14 cellular contexts compared by ENCODE assay signal in the genomic region with DNA sequence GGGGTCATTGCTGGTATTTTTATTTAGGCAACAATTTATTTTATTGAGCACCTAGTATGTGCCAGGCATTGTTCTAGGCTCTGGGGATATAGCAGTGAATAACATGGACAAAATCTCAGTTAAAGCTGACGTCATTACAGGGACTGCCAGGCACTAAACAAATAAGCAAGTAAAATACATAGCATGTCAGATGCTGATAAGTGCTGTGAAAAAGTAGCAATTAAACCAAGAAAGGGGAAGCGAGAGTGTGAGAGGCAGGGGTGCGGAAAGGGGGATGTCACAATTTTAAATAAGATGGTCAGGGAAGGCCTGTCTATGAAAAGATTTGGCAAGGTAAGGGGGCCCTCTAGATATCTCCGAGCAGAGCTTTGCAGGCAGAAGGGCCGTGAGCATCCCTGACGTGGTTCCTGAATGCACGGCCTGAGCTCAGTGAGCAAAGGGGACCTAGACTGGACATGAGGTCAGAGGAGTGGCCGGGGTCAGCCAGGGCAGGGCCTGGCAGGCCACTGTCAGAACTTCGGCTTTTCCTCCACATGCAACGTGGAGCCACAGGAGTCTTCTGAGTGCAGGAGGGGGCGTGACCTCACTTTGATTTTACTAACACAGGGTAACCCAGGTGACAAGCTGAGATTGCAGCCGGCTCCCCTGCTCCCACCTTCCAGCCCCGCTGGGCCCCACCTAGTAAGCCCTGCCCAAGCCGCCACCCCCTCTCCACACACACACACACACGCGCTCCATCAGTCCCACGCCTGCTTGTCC. TPM values are rescaled to one million over a fixed set of nuclear protein-coding genes. Genes with fewer than 3 reads are reported as not detected.
DNase-seq lines count a peak whose midpoint lies in the region; ATAC-seq and TF ChIP-seq lines count a peak whose summit lies in the region.
"Had no signal": no experiment of that assay in that cellular context is flagged by ENCODE, and none has a peak within 500 bp of the region (broad histone marks: within the 10 kb centered on the region; RNA-seq: fewer than 3 reads in every experiment).

No MANE protein-coding gene starts in this region.

- DNase-seq in NOMO-1 treated with DMSO at 0.1 percent for 48 hours (lab: John Stamatoyannopoulos, UW; ENCODE audit: unreplicated experiment): peak; percentile 99
- DNase-seq in naive thymus-derived CD4-positive, alpha-beta T cell: no peak
- no peak for DNase-seq in foreskin fibroblast
- DNase-seq in activated CD4-positive, alpha-beta T cell treated with anti-CD3 and anti-CD28 coated beads, Interleukin-2, amount 10 ng/mL, durations not matched to agents 24 days and 14 days: no peak
- no peak for DNase-seq in stimulated activated CD4-positive, alpha-beta T cell treated with anti-CD3 and anti-CD28 coated beads, Interleukin-2, amount 100 ng/mL, for 24 hours
- no peak for DNase-seq in activated CD8-positive, alpha-beta memory T cell treated with anti-CD3 and anti-CD28 coated beads, Interleukin-2, amount 50 U/mL, for 4 hours
- DNase-seq: activated naive CD8-positive, alpha-beta T cell treated with anti-CD3 and anti-CD28 coated beads for 36 hours; DND-41; dorsolateral prefrontal cortex; substantia nigra had no signal

- H3K9me3 Mint-ChIP-seq in naive thymus-derived CD4-positive, alpha-beta T cell: peaks cover 0 to 5% (median 0%) of the 10 kb centered on the region in 11 donors
- no peaks in the 10 kb centered on the region for H3K9me3 Mint-ChIP-seq in activated CD4-positive, alpha-beta T cell treated with anti-CD3 and anti-CD28 coated beads, Interleukin-2, amount 10 ng/mL, durations not matched to agents 24 days and 14 days
- H3K9me3 Mint-ChIP-seq: activated naive CD8-positive, alpha-beta T cell treated with anti-CD3 and anti-CD28 coated beads for 36 hours had no signal

- H3K27me3 Mint-ChIP-seq in naive thymus-derived CD4-positive, alpha-beta T cell: peaks cover 18 to 52% (median 19%) of the 10 kb centered on the region in 5 donors
- H3K27me3 Mint-ChIP-seq in activated CD4-positive, alpha-beta T cell treated with anti-CD3 and anti-CD28 coated beads, Interleukin-2, amount 10 ng/mL, durations not matched to agents 24 days and 14 days: peaks cover 17% of the 10 kb centered on the region

- no peaks in the 10 kb centered on the region for H3K36me3 ChIP-seq in naive thymus-derived CD4-positive, alpha-beta T cell (ENCODE audit: control insufficient read depth in 2 of 3, insufficient read depth in 3 of 3, low read length in 3 of 3)

- H3K36me3 Mint-ChIP-seq in naive thymus-derived CD4-positive, alpha-beta T cell: no peaks in the 10 kb centered on the region
- no peaks in the 10 kb centered on the region for H3K36me3 Mint-ChIP-seq in activated CD4-positive, alpha-beta T cell treated with anti-CD3 and anti-CD28 coated beads, Interleukin-2, amount 10 ng/mL, durations not matched to agents 24 days and 14 days (ENCODE audit: low read depth)
- H3K36me3 Mint-ChIP-seq: activated naive CD8-positive, alpha-beta T cell treated with anti-CD3 and anti-CD28 coated beads for 36 hours had no signal

- H3K27ac Mint-ChIP-seq in naive thymus-derived CD4-positive, alpha-beta T cell: no peak overlapping the region
- H3K27ac Mint-ChIP-seq in activated CD4-positive, alpha-beta T cell treated with anti-CD3 and anti-CD28 coated beads, Interleukin-2, amount 10 ng/mL, durations not matched to agents 24 days and 14 days: no peak overlapping the region
- H3K27ac Mint-ChIP-seq: activated CD4-positive, alpha-beta T cell treated with anti-CD3 and anti-CD28 coated beads for 36 hours; activated naive CD8-positive, alpha-beta T cell treated with anti-CD3 and anti-CD28 coated beads for 36 hours had no signal

- CTCF ChIA-PET in naive thymus-derived CD4-positive, alpha-beta T cell (lab: Charles Lee): no interaction called here

- H3K4me1 Mint-ChIP-seq in naive thymus-derived CD4-positive, alpha-beta T cell: peaks cover 0 to 6% (median 0%) of the 10 kb centered on the region in 7 donors
- H3K4me1 Mint-ChIP-seq in activated CD4-positive, alpha-beta T cell treated with anti-CD3 and anti-CD28 coated beads, Interleukin-2, amount 10 ng/mL, durations not matched to agents 24 days and 14 days: no peaks in the 10 kb centered on the region
- H3K4me1 Mint-ChIP-seq: activated CD4-positive, alpha-beta T cell treated with anti-CD3 and anti-CD28 coated beads for 36 hours; activated naive CD8-positive, alpha-beta T cell treated with anti-CD3 and anti-CD28 coated beads for 36 hours had no signal

- intact Hi-C loops in naive thymus-derived CD4-positive, alpha-beta T cell (cut with micrococcal nuclease): no loop called here
- intact Hi-C loops in activated CD4-positive, alpha-beta T cell treated with anti-CD3 and anti-CD28 coated beads, Interleukin-2, amount 10 ng/mL, durations not matched to agents 24 days and 14 days (cut with micrococcal nuclease): no loop called here

- no peak overlapping the region for H3K4me3 ChIP-seq in naive thymus-derived CD4-positive, alpha-beta T cell (ENCODE audit: low read length)
- no peak overlapping the region for H3K4me3 ChIP-seq in foreskin fibroblast (ENCODE audit: low read depth in 1 of 2, low read length in 2 of 2)
- H3K4me3 ChIP-seq: dorsolateral prefrontal cortex had no signal

- no peaks in the 10 kb centered on the region for H3K9me3 ChIP-seq in naive thymus-derived CD4-positive, alpha-beta T cell (ENCODE audit: control insufficient read depth in 2 of 3, low read length in 3 of 3)

- H3K4me1 ChIP-seq in naive thymus-derived CD4-positive, alpha-beta T cell (ENCODE audit: control insufficient read depth in 2 of 2, insufficient read depth in 2 of 2, low read length in 2 of 2): no peaks in the 10 kb centered on the region

- H3K4me3 Mint-ChIP-seq in naive thymus-derived CD4-positive, alpha-beta T cell: no peak overlapping the region
- no peak overlapping the region for H3K4me3 Mint-ChIP-seq in activated CD4-positive, alpha-beta T cell treated with anti-CD3 and anti-CD28 coated beads, Interleukin-2, amount 10 ng/mL, durations not matched to agents 24 days and 14 days
- H3K4me3 Mint-ChIP-seq: activated CD4-positive, alpha-beta T cell treated with anti-CD3 and anti-CD28 coated beads for 36 hours; activated naive CD8-positive, alpha-beta T cell treated with anti-CD3 and anti-CD28 coated beads for 36 hours had no signal

- no peak overlapping the region for H3K27ac ChIP-seq in naive thymus-derived CD4-positive, alpha-beta T cell (ENCODE audit: low read depth, low read length)
- H3K27ac ChIP-seq: dorsolateral prefrontal cortex had no signal

- ATAC-seq in GM18861 (IDR thresholded peaks at IDR 0.05; ENCODE audit: unreplicated experiment) (peak; percentile 50), HG02870 (IDR thresholded peaks at IDR 0.05; ENCODE audit: unreplicated experiment) (peak; percentile 59)
- ATAC-seq in naive thymus-derived CD4-positive, alpha-beta T cell: peak; percentile 59
- ATAC-seq: Panc1 had no signal

- no peaks in the 10 kb centered on the region for H3K27me3 ChIP-seq in naive thymus-derived CD4-positive, alpha-beta T cell (ENCODE audit: control insufficient read depth in 2 of 2, insufficient read depth in 2 of 2, low read length in 2 of 2)
- H3K27me3 ChIP-seq: dorsolateral prefrontal cortex had no signal

- no peak for TF ChIP-seq CTCF in foreskin fibroblast (IDR thresholded peaks at IDR 0.05; ENCODE audit: low read depth, low read length)

- POLR2A ChIA-PET in naive thymus-derived CD4-positive, alpha-beta T cell (lab: Charles Lee): no interaction called here

RNA-seq across cellular contexts. Expression of gene SIRPA, which starts 24.2 kb away (rescaled TPM):
- 10 to 100 TPM in 1 of 5 experiments, 1 to 10 TPM in 3, not detected in 1; 1.7 to 42.9 (median 3.6) TPM for total RNA-seq in naive thymus-derived CD4-positive, alpha-beta T cell
- not detected for polyA plus RNA-seq in naive thymus-derived CD4-positive, alpha-beta T cell
- 0.05 TPM in 1 of 2 replicates, not detected in the other for total RNA-seq in activated CD4-positive, alpha-beta T cell treated with anti-CD3 and anti-CD28 coated beads, Interleukin-2, amount 10 ng/mL, durations not matched to agents 24 days and 14 days
